ENCODE assay signal across 13 cellular contexts in the genomic region with DNA sequence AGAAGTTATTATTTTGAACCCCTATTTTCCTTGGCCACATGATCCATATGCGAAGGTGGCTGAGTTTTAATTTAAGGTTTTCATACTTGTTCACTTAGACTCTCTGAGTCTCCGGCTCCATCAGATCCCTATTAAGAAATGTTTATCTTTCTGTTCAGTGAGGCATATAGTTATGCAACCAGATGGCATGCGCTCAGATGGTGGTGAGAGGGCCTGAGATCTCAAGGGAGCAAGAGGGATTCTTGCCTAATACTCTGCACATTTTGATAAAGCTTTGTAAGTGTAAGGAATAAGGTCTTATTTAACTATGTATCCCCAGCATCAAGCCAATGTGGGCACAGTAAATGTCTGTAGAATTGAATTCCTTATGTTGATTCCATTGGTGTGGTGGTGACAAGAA.
DNase-seq lines count a peak whose midpoint lies in the region; ATAC-seq and TF ChIP-seq lines count a peak whose summit lies in the region.
"Had no signal": no experiment of that assay in that cellular context is flagged by ENCODE, and none has a peak within 500 bp of the region (broad histone marks: within the 10 kb centered on the region; RNA-seq: fewer than 3 reads in every experiment).

No MANE protein-coding gene starts in this region.

- no peak overlapping the region for H2BK15ac ChIP-seq in H9 (ENCODE audit: low read depth, low read length)

- H3K4me2 ChIP-seq in H9 (ENCODE audit: insufficient read depth, insufficient read length, low read length): no peak overlapping the region

- peaks cover 0 to 3% of the 10 kb centered on the region in 2 experiments; a peak in 2 of 5 replicates for H3K9me3 Mint-ChIP-seq in H9
- H3K9me3 Mint-ChIP-seq: activated CD4-positive, alpha-beta memory T cell treated with anti-CD3 and anti-CD28 coated beads, Interleukin-2, amount 10 ng/mL, durations not matched to agents 7 days and 5 days had no signal

- no peak overlapping the region for H2AFZ ChIP-seq in H9 (ENCODE audit: low read length)

- ATAC-seq in mucosa of descending colon (peak; percentile 12), GM21528 (IDR thresholded peaks at IDR 0.05; ENCODE audit: low FRiP score, unreplicated experiment) (no peak)

- H3K9ac ChIP-seq in H9 (ENCODE audit: extremely low read depth, insufficient read length, low read length): no peak overlapping the region

- WGBS in H9 (ENCODE audit: extremely low coverage, insufficient read length, low lambda C conversion rate): no CpG with 5 or more reads among the region's 3 CpGs

- H3K4ac ChIP-seq in H9 (ENCODE audit: low read depth, low read length): no peak overlapping the region

- H2BK20ac ChIP-seq in H9 (ENCODE audit: low read depth, low read length, poor library complexity, severe bottlenecking): no peak overlapping the region

- DNase-seq in AG08395 (ENCODE audit: low spot score) (peak; percentile 82), NCI-H1694 treated with DMSO at 0.1 percent for 48 hours (lab: John Stamatoyannopoulos, UW) (peak; percentile 40), epithelial cell of proximal tubule (ENCODE audit: low read depth) (peak; percentile 62), mucosa of descending colon (peak in 1 of 3 donors; percentile 7), H9 (no peak), COLO829 (ENCODE audit: low spot score) (no peak), SJCRH30 (no peak)
- DNase-seq: activated CD4-positive, alpha-beta memory T cell treated with anti-CD3 and anti-CD28 coated beads, Interleukin-2, amount 10 ng/mL, durations not matched to agents 7 days and 5 days; NCI-H1436 treated with DMSO at 0.1 percent for 48 hours; SHP77 treated with DMSO at 0.1 percent for 48 hours had no signal

- H3K18ac ChIP-seq in H9 (ENCODE audit: insufficient read length, low read depth, low read length): no peak overlapping the region

- H3K79me1 ChIP-seq in H9 (ENCODE audit: insufficient read depth, low read depth, low read length, poor library complexity, severe bottlenecking): no peaks in the 10 kb centered on the region

- H2BK12ac ChIP-seq in H9 (ENCODE audit: insufficient read length, low read depth, low read length): no peak overlapping the region

- H3K4me3 Mint-ChIP-seq in H9: no peak overlapping the region
- H3K4me3 Mint-ChIP-seq: activated CD4-positive, alpha-beta memory T cell treated with anti-CD3 and anti-CD28 coated beads, Interleukin-2, amount 10 ng/mL, durations not matched to agents 7 days and 5 days; CD14-positive monocyte had no signal

- H3K4me1 ChIP-seq in mucosa of descending colon (ENCODE audit: low read depth) (no peaks in the 10 kb centered on the region), H9 (ENCODE audit: insufficient read depth, low read length) (no peaks in the 10 kb centered on the region), SJCRH30 (no peaks in the 10 kb centered on the region)

- H4K20me1 ChIP-seq in H9 (ENCODE audit: control insufficient read depth, insufficient read depth, insufficient read length): no peaks in the 10 kb centered on the region

- TF ChIP-seq CTCF in epithelial cell of proximal tubule (conservative IDR thresholded peaks at IDR 0.05; ENCODE audit: low read depth, low read length) (no peak), mucosa of descending colon (IDR thresholded peaks at IDR 0.05) (no peak), H9 (conservative IDR thresholded peaks at IDR 0.05) (no peak)

- H3K36me3 ChIP-seq in mucosa of descending colon (ENCODE audit: low read depth): no peaks in the 10 kb centered on the region
- H3K36me3 ChIP-seq in SJCRH30: no peaks in the 10 kb centered on the region
- H3K36me3 ChIP-seq: heart left ventricle had no signal

- H3K27me3 Mint-ChIP-seq in H9 (ENCODE audit: low read depth): no peaks in the 10 kb centered on the region

- no peak overlapping the region for H4K5ac ChIP-seq in H9 (ENCODE audit: insufficient read length, low read depth, low read length)

- no peak overlapping the region for H2BK120ac ChIP-seq in H9 (ENCODE audit: low read depth, low read length, poor library complexity, severe bottlenecking)

- no peak overlapping the region for H3T11ph ChIP-seq in H9 (ENCODE audit: low read length)

- H2AK5ac ChIP-seq in H9 (ENCODE audit: insufficient read length, low read length): no peak overlapping the region

- H3K79me2 ChIP-seq in H9 (ENCODE audit: insufficient read depth, low read length): no peaks in the 10 kb centered on the region

- H4K91ac ChIP-seq in H9 (ENCODE audit: insufficient read length, low read depth, low read length): no peak overlapping the region

- no peak overlapping the region for H3K27ac ChIP-seq in H9 (ENCODE audit: insufficient read length, low read depth, low read length)
- no peak overlapping the region for H3K27ac ChIP-seq in SJCRH30
- H3K27ac ChIP-seq: heart left ventricle had no signal

- H3K4me3 ChIP-seq in epithelial cell of proximal tubule (ENCODE audit: low read depth, low read length): no peak overlapping the region
- H3K4me3 ChIP-seq in mucosa of descending colon: no peak overlapping the region
- H3K4me3 ChIP-seq in SJCRH30: no peak overlapping the region
- H3K4me3 ChIP-seq: heart left ventricle had no signal

- peaks cover 0 to 4% (median 0%) of the 10 kb centered on the region in 3 experiments; a peak in 2 of 7 replicates for H3K36me3 Mint-ChIP-seq in H9 (ENCODE audit: insufficient read depth in 1 of 3, low read depth in 3 of 3)
- H3K36me3 Mint-ChIP-seq: CD14-positive monocyte had no signal

- H3K56ac ChIP-seq in H9 (ENCODE audit: insufficient read length, low read depth, low read length): no peak overlapping the region

- H3K27ac Mint-ChIP-seq in H9: no peak overlapping the region
- H3K27ac Mint-ChIP-seq: activated CD4-positive, alpha-beta memory T cell treated with anti-CD3 and anti-CD28 coated beads, Interleukin-2, amount 10 ng/mL, durations not matched to agents 7 days and 5 days; CD14-positive monocyte had no signal

- no peaks in the 10 kb centered on the region for H3K23me2 ChIP-seq in H9 (ENCODE audit: insufficient read length, low read depth, low read length, poor library complexity, severe bottlenecking)

- H3K9me3 ChIP-seq in mucosa of descending colon (no peaks in the 10 kb centered on the region), H9 (ENCODE audit: control insufficient read depth, low read depth, low read length) (no peaks in the 10 kb centered on the region), SJCRH30 (replicated peaks) (no peaks in the 10 kb centered on the region)
- H3K9me3 ChIP-seq: heart left ventricle had no signal

- H3K27me3 ChIP-seq in H9 (ENCODE audit: insufficient read depth, low read length): no peaks in the 10 kb centered on the region
- H3K27me3 ChIP-seq in SJCRH30: no peaks in the 10 kb centered on the region
- H3K27me3 ChIP-seq: heart left ventricle had no signal

- no peak overlapping the region for H3K23ac ChIP-seq in H9 (ENCODE audit: insufficient read length, low read depth, low read length)

- H4K8ac ChIP-seq in H9 (replicated peaks; ENCODE audit: insufficient read length, low read depth, low read length): no peak overlapping the region

- H2BK5ac ChIP-seq in H9 (ENCODE audit: insufficient read length, low read length): no peak overlapping the region

- H3K4me1 Mint-ChIP-seq in H9: peaks cover 9 to 10% of the 10 kb centered on the region in 2 experiments
- H3K4me1 Mint-ChIP-seq: activated CD4-positive, alpha-beta memory T cell treated with anti-CD3 and anti-CD28 coated beads, Interleukin-2, amount 10 ng/mL, durations not matched to agents 7 days and 5 days had no signal

- H3K14ac ChIP-seq in H9 (ENCODE audit: insufficient read depth, low read length): no peak overlapping the region

- intact Hi-C loops in mucosa of descending colon (cut with DNase I, micrococcal nuclease): no loop called here

Comparison
In these comparisons a context has a peak if more than half of its experiments do, and no peak if none do; other contexts are left out.
1. DNase-seq: peak in AG08395 (single experiment), NCI-H1694 treated with DMSO at 0.1 percent for 48 hours (single experiment) and epithelial cell of proximal tubule (single experiment); none in H9 (single experiment), COLO829 (single experiment) and SJCRH30 (0 of 2).